ENCODE assay signal across 19 cellular contexts in the genomic region with DNA sequence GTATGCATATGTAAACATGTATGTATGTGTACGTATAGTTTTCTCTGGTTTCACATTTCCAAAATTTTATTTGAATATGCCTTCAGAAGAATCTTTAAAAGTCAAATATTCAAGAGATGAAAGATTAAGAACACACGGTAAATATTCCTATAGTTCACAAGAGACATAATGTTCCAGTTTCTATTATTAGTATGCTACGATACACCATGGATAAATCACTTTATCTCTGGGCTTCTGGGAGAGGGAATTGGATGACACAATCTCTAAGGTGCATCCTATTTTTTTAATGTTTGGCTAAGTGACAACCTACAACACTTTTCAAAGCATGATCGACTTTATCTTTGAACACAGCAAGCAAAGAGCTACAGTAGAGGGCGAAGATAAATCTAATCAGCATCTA. TPM values are rescaled to one million over a fixed set of nuclear protein-coding genes. Genes with fewer than 3 reads are reported as not detected.
"Had no signal": no experiment of that assay in that cellular context is flagged by ENCODE, and none has a peak within 500 bp of the region (broad histone marks: within the 10 kb centered on the region; RNA-seq: fewer than 3 reads in every experiment).

No MANE protein-coding gene starts in this region.

- H3K9me3 ChIP-seq: ascending aorta, body of pancreas had no signal

- H3K27ac ChIP-seq: ascending aorta, body of pancreas, SK-N-MC, WERI-Rb-1 had no signal

- DNase-seq: activated CD4-positive, alpha-beta T cell treated with anti-CD3 and anti-CD28 coated beads for 4 hours; activated CD8-positive, alpha-beta memory T cell treated with anti-CD3 and anti-CD28 coated beads, Interleukin-2, amount 50 U/mL, for 4 hours; activated CD8-positive, alpha-beta T cell treated with anti-CD3 and anti-CD28 coated beads for 36 hours; activated naive CD4-positive, alpha-beta T cell; activated T-cell treated with anti-CD3 and anti-CD28 coated beads, Interleukin-2, amount 50 U/mL, for 72 hours; body of pancreas; NCI-H1105 treated with DMSO at 0.1 percent for 48 hours; NCI-H1436 treated with DMSO at 0.1 percent for 48 hours; NCI-H187; NCI-H2081; NCI-H446; NCI-H524; PC-3; T-cell; WERI-Rb-1 had no signal

- H3K27me3 ChIP-seq: ascending aorta, body of pancreas had no signal

- ATAC-seq: activated CD4-positive, CD25-positive, alpha-beta regulatory T cell treated with anti-CD3 and anti-CD28 coated beads, Interleukin-2, amount 50 U/mL, for 24 hours; activated CD8-positive, alpha-beta T cell treated with anti-CD3 and anti-CD28 coated beads for 36 hours; activated T-cell treated with anti-CD3 and anti-CD28 coated beads, Interleukin-2, amount 50 U/mL, for 72 hours; body of pancreas; PC-3; T-cell had no signal

- H3K4me3 ChIP-seq: ascending aorta, body of pancreas, SK-N-MC had no signal

RNA-seq across cellular contexts. Expression of a gene that starts 59.3 kb away (rescaled TPM):
- total RNA-seq: activated T-helper 2 cell treated with anti-CD3 and anti-CD28 coated beads, Interferon-gamma antibody, Interleukin-2, Interleukin-4, amounts not matched to agents 10 μg/mL and 5 μg/mL and 100 μg/mL, durations not matched to agents 14 hours and 24 hours and 36 hours; ascending aorta; body of pancreas had no signal
